In the genomic region with DNA sequence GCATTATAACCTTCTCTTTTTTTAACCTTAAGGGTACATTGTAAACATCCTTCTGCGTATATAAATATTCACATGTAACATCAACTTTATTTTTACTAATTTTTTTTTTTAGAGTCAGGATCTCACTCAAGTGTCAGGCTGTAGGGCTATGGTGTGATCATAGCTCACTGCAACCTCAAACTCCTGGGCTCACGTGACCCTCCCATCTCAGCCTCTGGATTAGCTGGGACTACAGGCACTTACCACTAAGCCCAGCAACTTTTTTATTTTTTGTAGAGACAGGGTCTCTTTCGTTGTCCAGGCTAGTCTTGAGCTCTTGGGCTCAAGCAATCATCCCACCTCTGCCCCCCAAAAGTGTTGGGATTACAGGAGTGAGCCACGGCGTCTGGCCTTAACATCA, we compare ENCODE assay signal across 23 cellular contexts.
DNase-seq lines count a peak whose midpoint lies in the region; ATAC-seq and TF ChIP-seq lines count a peak whose summit lies in the region.
"Had no signal": no experiment of that assay in that cellular context is flagged by ENCODE, and none has a peak within 500 bp of the region (broad histone marks: within the 10 kb centered on the region; RNA-seq: fewer than 3 reads in every experiment).

No MANE protein-coding gene starts in this region.

- POLR2A ChIA-PET in Caco-2 (lab: Charles Lee) = no interaction called here

- H3K27me3 ChIP-seq in Caco-2 (replicated peaks; ENCODE audit: control insufficient read depth, insufficient read depth, low read length) = no peaks in the 10 kb centered on the region
- H3K27me3 ChIP-seq in esophagus muscularis mucosa = no peaks in the 10 kb centered on the region
- H3K27me3 ChIP-seq in Peyer's patch = no peaks in the 10 kb centered on the region
- H3K27me3 ChIP-seq: sigmoid colon, upper lobe of left lung had no signal

- no peak for TF ChIP-seq POLR2A in esophagus muscularis mucosa (IDR thresholded peaks at IDR 0.05; ENCODE audit: low read depth)
- no peak for TF ChIP-seq POLR2A in Peyer's patch (IDR thresholded peaks at IDR 0.05)

- peak overlapping the region; percentile 43 for H3K27ac Mint-ChIP-seq in Caco-2 (ENCODE audit: unreplicated experiment)
- peak overlapping the region; percentile 41 for H3K27ac Mint-ChIP-seq in nephron progenitor cell
- H3K27ac Mint-ChIP-seq: activated naive CD4-positive, alpha-beta T cell treated with anti-CD3 and anti-CD28 coated beads, Interleukin-2, amount 50 U/mL, for 24 hours; B cell; natural killer cell; stimulated activated naive CD8-positive, alpha-beta T cell treated with anti-CD3 and anti-CD28 coated beads, Interleukin-15, amount 100 ng/mL, for 72 hours had no signal

- WGBS in esophagus muscularis mucosa = 63% methylated on average over 5 of the region's 5 CpGs

- H3K4me3 ChIP-seq in Caco-2 (ENCODE audit: low read depth, low read length) (no peak overlapping the region), esophagus muscularis mucosa (no peak overlapping the region), Peyer's patch (no peak overlapping the region)
- H3K4me3 ChIP-seq: sigmoid colon, upper lobe of left lung had no signal

- BruUV-seq in Caco-2 (replicated peaks; lab: Mats Ljungman, UMichigan) = no TSS peak

- DNase-seq in Caco-2 (no peak), SK-MEL-5 (ENCODE audit: low read depth, low spot score) (peak; percentile 9), esophagus muscularis mucosa (ENCODE audit: extremely low spot score) (no peak), nephron progenitor cell (no peak), UCSD-AML1 (lab: John Stamatoyannopoulos, UW; ENCODE audit: unreplicated experiment) (no peak), GDM1 (lab: John Stamatoyannopoulos, UW) (no peak), Peyer's patch (no peak)
- DNase-seq: Kasumi-1; left colon; midbrain; natural killer cell; NCI-H1694 treated with DMSO at 0.1 percent for 48 hours; NCI-H2171; NCI-H526; sigmoid colon; stimulated activated CD4-positive, alpha-beta T cell treated with anti-CD3 and anti-CD28 coated beads, Interleukin-15, amount 100 ng/mL, for 24 hours; stimulated activated naive CD8-positive, alpha-beta T cell treated with anti-CD3 and anti-CD28 coated beads, Interleukin-15, amount 100 ng/mL, for 72 hours; upper lobe of left lung had no signal

- H3K9me3 ChIP-seq in Caco-2 (no peaks in the 10 kb centered on the region), esophagus muscularis mucosa (no peaks in the 10 kb centered on the region), Peyer's patch (no peaks in the 10 kb centered on the region)
- H3K9me3 ChIP-seq: sigmoid colon, upper lobe of left lung had no signal

- H3K36me3 Mint-ChIP-seq in Caco-2 (ENCODE audit: insufficient read depth, unreplicated experiment) (peaks cover 20% of the 10 kb centered on the region), nephron progenitor cell (ENCODE audit: low read depth) (no peaks in the 10 kb centered on the region)
- H3K36me3 Mint-ChIP-seq: activated naive CD4-positive, alpha-beta T cell treated with anti-CD3 and anti-CD28 coated beads, Interleukin-2, amount 50 U/mL, for 24 hours; natural killer cell had no signal

- H3K27ac ChIP-seq in esophagus muscularis mucosa (replicated peaks in 1 of 4) (peak overlapping the region; percentile 1 to 30 (median 11)), Peyer's patch (no peak overlapping the region)
- H3K27ac ChIP-seq: parathyroid adenoma, sigmoid colon, upper lobe of left lung, VCaP had no signal

- H3K36me3 ChIP-seq in Caco-2 (ENCODE audit: control insufficient read depth, insufficient read depth, low read length) (no peaks in the 10 kb centered on the region), esophagus muscularis mucosa (no peaks in the 10 kb centered on the region), Peyer's patch (no peaks in the 10 kb centered on the region)
- H3K36me3 ChIP-seq: sigmoid colon, upper lobe of left lung had no signal

- H3K4me3 Mint-ChIP-seq in Caco-2 (ENCODE audit: unreplicated experiment) (no peak overlapping the region), nephron progenitor cell (no peak overlapping the region)
- H3K4me3 Mint-ChIP-seq: activated naive CD4-positive, alpha-beta T cell treated with anti-CD3 and anti-CD28 coated beads, Interleukin-2, amount 50 U/mL, for 24 hours; B cell; natural killer cell; stimulated activated naive CD8-positive, alpha-beta T cell treated with anti-CD3 and anti-CD28 coated beads, Interleukin-15, amount 100 ng/mL, for 72 hours had no signal

- ATAC-seq in HG02870 (IDR thresholded peaks at IDR 0.05; ENCODE audit: unreplicated experiment) = no peak
- ATAC-seq: left colon; natural killer cell; stimulated activated naive CD8-positive, alpha-beta T cell treated with anti-CD3 and anti-CD28 coated beads, Interleukin-15, amount 100 ng/mL, for 72 hours had no signal

- H3K4me1 Mint-ChIP-seq in Caco-2 (ENCODE audit: low read depth, unreplicated experiment) (peaks cover 14% of the 10 kb centered on the region), nephron progenitor cell (peaks cover 26% of the 10 kb centered on the region)
- H3K4me1 Mint-ChIP-seq: activated naive CD4-positive, alpha-beta T cell treated with anti-CD3 and anti-CD28 coated beads, Interleukin-2, amount 50 U/mL, for 24 hours; B cell; natural killer cell; stimulated activated naive CD8-positive, alpha-beta T cell treated with anti-CD3 and anti-CD28 coated beads, Interleukin-15, amount 100 ng/mL, for 72 hours had no signal

- in situ Hi-C loops in SK-MEL-5 (cut with HindIII; ENCODE audit: low pct_unique_long_range_greater_than_20kb, low sequenced_read_pairs) = no loop called here

- H3K9me3 Mint-ChIP-seq in Caco-2 (ENCODE audit: unreplicated experiment) = no peaks in the 10 kb centered on the region
- H3K9me3 Mint-ChIP-seq in nephron progenitor cell = no peaks in the 10 kb centered on the region
- H3K9me3 Mint-ChIP-seq: activated naive CD4-positive, alpha-beta T cell treated with anti-CD3 and anti-CD28 coated beads, Interleukin-2, amount 50 U/mL, for 24 hours; natural killer cell; stimulated activated naive CD8-positive, alpha-beta T cell treated with anti-CD3 and anti-CD28 coated beads, Interleukin-15, amount 100 ng/mL, for 72 hours had no signal

- intact Hi-C loops in Caco-2 (cut with micrococcal nuclease; ENCODE audit: unreplicated experiment) (no loop called here), esophagus muscularis mucosa (cut with DNase I) (no loop called here)

- TF ChIP-seq CTCF in Caco-2 (IDR thresholded peaks at IDR 0.05; ENCODE audit: insufficient read depth in 1 of 2, low read depth in 1 of 2, low read length in 1 of 2, severe bottlenecking in 1 of 2, unreplicated experiment in 1 of 2) = no peak
- TF ChIP-seq CTCF in esophagus muscularis mucosa (IDR thresholded peaks at IDR 0.05) = no peak
- TF ChIP-seq CTCF in nephron progenitor cell (IDR thresholded peaks at IDR 0.05) = no peak
- no peak for TF ChIP-seq CTCF in Peyer's patch (IDR thresholded peaks at IDR 0.05)

- peaks cover 3% of the 10 kb centered on the region for H3K4me1 ChIP-seq in Caco-2
- peaks cover 16 to 29% (median 28%) of the 10 kb centered on the region in 4 donors for H3K4me1 ChIP-seq in esophagus muscularis mucosa
- no peaks in the 10 kb centered on the region for H3K4me1 ChIP-seq in Peyer's patch

- CTCF ChIA-PET in Caco-2 (lab: Charles Lee) = no interaction called here

- H3K27me3 Mint-ChIP-seq in Caco-2 (ENCODE audit: insufficient read depth, unreplicated experiment) (no peaks in the 10 kb centered on the region), nephron progenitor cell (ENCODE audit: low read depth, poor library complexity) (no peaks in the 10 kb centered on the region)
- H3K27me3 Mint-ChIP-seq: B cell had no signal

- no peak for TF ChIP-seq EP300 in esophagus muscularis mucosa (IDR thresholded peaks at IDR 0.05)

Comparison
In these comparisons a context has a peak if more than half of its experiments do, and no peak if none do; other contexts are left out.
1. H3K27ac ChIP-seq: peak in esophagus muscularis mucosa (4 of 4); none in Peyer's patch (0 of 4).